ENCODE assay signal across 19 cellular contexts in genomic region chr6:73766040-73766439, GRCh38.
"Had no signal": no experiment of that assay in that cellular context is flagged by ENCODE, and none has a peak within 500 bp of the region (broad histone marks: within the 10 kb centered on the region; RNA-seq: fewer than 3 reads in every experiment).

No MANE protein-coding gene starts in this region.

- H3K36me3 ChIP-seq: adrenal gland, brain microvascular endothelial cell, left lung, ovary had no signal

- H3K4me3 ChIP-seq: adrenal gland, ascending aorta, left lung, ovary, psoas muscle, right atrium auricular region, upper lobe of left lung had no signal

- H3K27me3 ChIP-seq: adrenal gland, ascending aorta, brain microvascular endothelial cell, foreskin keratinocyte, left lung, ovary, right atrium auricular region, upper lobe of left lung had no signal

- H3K27ac ChIP-seq: adrenal gland, ascending aorta, brain microvascular endothelial cell, foreskin keratinocyte, left lung, ovary, psoas muscle, right atrium auricular region, upper lobe of left lung had no signal

- H3K9me3 ChIP-seq: adrenal gland, ascending aorta, left lung, ovary, psoas muscle, right atrium auricular region, upper lobe of left lung had no signal

- ATAC-seq: activated CD8-positive, alpha-beta T cell treated with anti-CD3 and anti-CD28 coated beads, Interleukin-2, amount 10 ng/mL, durations not matched to agents 7 days and 5 days; foreskin keratinocyte; left lung; natural killer cell treated with Interleukin-12 subunit alpha and Interleukin-12 subunit beta and Interleukin-15 and Interleukin-18, amount 100 ng/mL, for 72 hours; psoas muscle; stimulated activated naive CD8-positive, alpha-beta T cell treated with anti-CD3 and anti-CD28 coated beads, Interleukin-15, Interleukin-2, amounts not matched to agents 100 U/mL and 50 U/mL, for 24 hours had no signal

- DNase-seq: activated CD4-positive, alpha-beta T cell treated with anti-CD3 and anti-CD28 coated beads for 1 hour; activated CD4-positive, alpha-beta T cell treated with anti-CD3 and anti-CD28 coated beads, Interleukin-2, amount 50 U/mL, for 1 hour; activated CD8-positive, alpha-beta T cell treated with anti-CD3 and anti-CD28 coated beads, Interleukin-2, amount 10 ng/mL, durations not matched to agents 7 days and 5 days; activated gamma-delta T cell treated with Interleukin-2 at 50 U/mL for 16 hours; adrenal gland; brain microvascular endothelial cell; caudate nucleus; effector CD4-positive, alpha-beta T cell; erythroblast; foreskin keratinocyte; left lung; ovary; psoas muscle; stimulated activated CD4-positive, alpha-beta T cell treated with anti-CD3 and anti-CD28 coated beads, Interleukin-4, amount 100 ng/mL, for 4 hours; stimulated activated naive CD8-positive, alpha-beta T cell treated with anti-CD3 and anti-CD28 coated beads, Interleukin-15, Interleukin-2, amounts not matched to agents 100 U/mL and 50 U/mL, for 24 hours; upper lobe of left lung had no signal

- H3K4me1 ChIP-seq: adrenal gland, ascending aorta, left lung, psoas muscle, right atrium auricular region, upper lobe of left lung had no signal
